8 cellular contexts compared by ENCODE assay signal in the genomic region with DNA sequence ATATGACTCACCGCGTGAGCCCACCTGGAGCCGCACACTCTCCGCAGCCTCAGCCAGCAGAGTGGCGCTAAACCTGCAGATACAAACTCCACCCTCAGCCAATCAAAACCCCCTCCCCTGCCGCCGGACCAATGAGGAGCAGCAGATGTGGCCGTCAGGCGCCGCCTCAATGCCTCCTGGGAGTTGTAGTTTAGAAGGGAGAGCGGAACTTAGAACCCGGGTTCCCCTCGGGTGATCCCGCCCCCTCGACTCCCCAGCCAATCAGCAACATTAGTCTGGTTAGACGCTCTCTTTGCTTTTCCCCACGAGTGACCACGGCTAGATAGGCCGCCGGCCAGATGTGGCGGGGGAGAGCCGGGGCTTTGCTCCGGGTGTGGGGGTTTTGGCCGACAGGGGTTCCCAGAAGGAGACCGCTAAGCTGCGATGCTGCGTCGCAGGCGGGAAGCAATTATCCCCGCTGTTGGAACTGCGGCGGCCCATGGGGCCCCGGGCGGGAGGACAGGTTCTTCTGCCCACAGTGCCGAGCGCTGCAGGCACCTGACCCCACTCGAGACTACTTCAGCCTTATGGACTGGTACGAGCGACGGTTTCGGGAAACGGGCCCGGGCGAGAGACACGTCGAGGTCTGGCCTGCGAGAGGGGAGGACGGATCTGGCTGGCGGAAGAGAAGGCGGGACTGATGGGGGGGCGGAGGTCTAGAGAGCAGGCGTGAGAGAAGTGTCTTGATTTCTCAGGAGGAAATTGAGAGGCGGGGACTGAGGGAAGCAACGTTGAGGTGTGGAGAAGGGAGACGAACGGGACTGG. TPM values are rescaled to one million over a fixed set of nuclear protein-coding genes. Genes with fewer than 3 reads are reported as not detected.
A peak's percentile ranks its signal among the peaks of the same experiment; 100 is the strongest.
DNase-seq lines count a peak whose midpoint lies in the region; ATAC-seq and TF ChIP-seq lines count a peak whose summit lies in the region.

A gene (minus strand): TSS at position 63 of the 804 bp plus-strand sequence. CDS start 7,099 bp downstream, outside the sequence.
A gene with protein sequence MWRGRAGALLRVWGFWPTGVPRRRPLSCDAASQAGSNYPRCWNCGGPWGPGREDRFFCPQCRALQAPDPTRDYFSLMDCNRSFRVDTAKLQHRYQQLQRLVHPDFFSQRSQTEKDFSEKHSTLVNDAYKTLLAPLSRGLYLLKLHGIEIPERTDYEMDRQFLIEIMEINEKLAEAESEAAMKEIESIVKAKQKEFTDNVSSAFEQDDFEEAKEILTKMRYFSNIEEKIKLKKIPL (plus strand): TSS at position 282 of the 804 bp plus-strand sequence. CDS start 57 bp downstream, at position 339.

- H3K4me3 ChIP-seq in HFF-Myc (replicated peaks; ENCODE audit: low read depth, low read length) (peak within 1 kb of the TSS; percentile 93), gastroesophageal sphincter (peak within 1 kb of the TSS; percentile 60 to 95), neutrophil (ENCODE audit: low read depth in 1 of 2, low read length in 1 of 2) (peak within 1 kb of the TSS; percentile 98 to 99)

- H3K9me3 ChIP-seq in gastroesophageal sphincter: no peaks in the 10 kb centered on the region
- no peaks in the 10 kb centered on the region for H3K9me3 ChIP-seq in neutrophil

- H3K27ac ChIP-seq in gastroesophageal sphincter: peak within 1 kb of the TSS; percentile 84 to 98 (median 96)
- peak within 1 kb of the TSS; percentile 91 for H3K27ac ChIP-seq in neutrophil
- peak within 1 kb of the TSS; percentile 91 for H3K27ac ChIP-seq in substantia nigra (ENCODE audit: low read depth, low read length, poor library complexity, severe bottlenecking)

- H3K36me3 ChIP-seq in gastroesophageal sphincter (peaks cover 0 to 35% of the 10 kb centered on the region in 2 donors), neutrophil (no peaks in the 10 kb centered on the region)

- TF ChIP-seq POLR2A in gastroesophageal sphincter (IDR thresholded peaks at IDR 0.05): peak; percentile 54 to 68

- DNase-seq in GM04503 (ENCODE audit: low read depth): peak; percentile 91
- DNase-seq in HFF-Myc (ENCODE audit: extremely low read depth, low read depth): peak; percentile 97
- DNase-seq in NAMALWA (ENCODE audit: low spot score): peak; percentile 99
- peak; percentile 99 for DNase-seq in SK-N-DZ (ENCODE audit: low spot score)
- peak; percentile 98 for DNase-seq in activated naive CD4-positive, alpha-beta T cell treated with anti-CD3 and anti-CD28 coated beads, Interleukin-2, amount 50 U/mL, for 16 hours
- DNase-seq in substantia nigra (lab: John Stamatoyannopoulos, UW): peak; percentile 79 to 99 (median 96)

- H3K27me3 ChIP-seq in gastroesophageal sphincter (no peaks in the 10 kb centered on the region), neutrophil (no peaks in the 10 kb centered on the region)

- H3K4me1 ChIP-seq in gastroesophageal sphincter (peaks cover 0 to 23% (median 5%) of the 10 kb centered on the region in 3 donors), neutrophil (ENCODE audit: control insufficient read depth in 1 of 2, insufficient read depth in 1 of 2, low read depth in 1 of 2, low read length in 1 of 2) (peaks cover 22 to 25% of the 10 kb centered on the region in 2 experiments)

- 0% methylated on average over 11 to 20 of the region's 56 CpGs for WGBS in gastroesophageal sphincter (ENCODE audit: low coverage in 1 of 2), 2 donors

- peak; percentile 97 for ATAC-seq in gastroesophageal sphincter

- TF ChIP-seq EP300 in gastroesophageal sphincter (IDR thresholded peaks at IDR 0.05): no peak

- no peak for TF ChIP-seq CTCF in HFF-Myc (IDR thresholded peaks at IDR 0.05; ENCODE audit: low read depth, low read length, missing control alignments)
- TF ChIP-seq CTCF in gastroesophageal sphincter (IDR thresholded peaks at IDR 0.05): peak in 2 of 4 experiments; percentile 6 to 19
- peak; percentile 46 for TF ChIP-seq CTCF in neutrophil (IDR thresholded peaks at IDR 0.05)

RNA-seq across cellular contexts. Expression of the first gene that starts in this region (rescaled TPM):
- 85.2 and 87.8 TPM in 2 replicates for polyA plus RNA-seq in SK-N-DZ (2014; cell fraction: cytosol; rRNA removed)
- polyA plus RNA-seq in SK-N-DZ (2014; cell fraction: nucleus; rRNA removed): 69.5 and 84.6 TPM in 2 replicates
- total RNA-seq in gastroesophageal sphincter: 10 to 100 TPM in 1 of 4 donors, 1 to 10 TPM in 3; 3.4 to 11.7 (median 4.8) TPM

RNA-seq across cellular contexts. Expression of the second gene that starts in this region (rescaled TPM):
- polyA plus RNA-seq in SK-N-DZ (2014; cell fraction: cytosol; rRNA removed): 27.2 and 30.9 TPM in 2 replicates
- 11.2 and 12.4 TPM in 2 replicates for polyA plus RNA-seq in SK-N-DZ (2014; cell fraction: nucleus; rRNA removed)
- 10 to 100 TPM; 14.0 to 17.1 (median 15.0) TPM for total RNA-seq in gastroesophageal sphincter

Comparison
In these comparisons a context has a peak if more than half of its experiments do, and no peak if none do; other contexts are left out.
1. Peak in every context shown above with its lines: DNase-seq, ATAC-seq, H3K4me3 ChIP-seq and H3K27ac ChIP-seq.